ENCODE assay signal across 9 cellular contexts in genomic region chr4:139795915-139796314, GRCh38.
"Had no signal": no experiment of that assay in that cellular context is flagged by ENCODE, and none has a peak within 500 bp of the region (broad histone marks: within the 10 kb centered on the region; RNA-seq: fewer than 3 reads in every experiment).

No MANE protein-coding gene starts in this region.

- DNase-seq: activated naive CD8-positive, alpha-beta T cell treated with anti-CD3 and anti-CD28 coated beads for 36 hours; foreskin keratinocyte; right lobe of liver; stimulated activated naive CD8-positive, alpha-beta T cell treated with anti-CD3 and anti-CD28 coated beads, Interleukin-15, Interleukin-2, amounts not matched to agents 100 U/mL and 50 U/mL, for 24 hours had no signal

- H3K36me3 ChIP-seq: ascending aorta, right lobe of liver, suprapubic skin had no signal

- H3K9me3 Mint-ChIP-seq: activated naive CD8-positive, alpha-beta T cell treated with anti-CD3 and anti-CD28 coated beads for 36 hours; activated T-helper 1 cell treated with anti-CD3 and anti-CD28 coated beads, Interleukin-12 subunit alpha, Interleukin-12 subunit beta, Interleukin-2, Interleukin-4 antibody, amounts not matched to agents 30 ng/mL and 10 ng/mL and 1 ng/mL, durations not matched to agents 14 hours and 24 hours and 36 hours; neural crest cell had no signal

- ATAC-seq: foreskin keratinocyte; right lobe of liver; stimulated activated naive CD8-positive, alpha-beta T cell treated with anti-CD3 and anti-CD28 coated beads, Interleukin-15, Interleukin-2, amounts not matched to agents 100 U/mL and 50 U/mL, for 24 hours had no signal

- H3K27me3 ChIP-seq: ascending aorta, right lobe of liver, suprapubic skin had no signal

- H3K4me1 Mint-ChIP-seq: activated naive CD8-positive, alpha-beta T cell treated with anti-CD3 and anti-CD28 coated beads for 36 hours had no signal

- H3K27ac Mint-ChIP-seq: activated naive CD8-positive, alpha-beta T cell treated with anti-CD3 and anti-CD28 coated beads for 36 hours; activated T-helper 1 cell treated with anti-CD3 and anti-CD28 coated beads, Interleukin-12 subunit alpha, Interleukin-12 subunit beta, Interleukin-2, Interleukin-4 antibody, amounts not matched to agents 30 ng/mL and 10 ng/mL and 1 ng/mL, durations not matched to agents 14 hours and 24 hours and 36 hours; type B pancreatic cell had no signal

- H3K27me3 Mint-ChIP-seq: activated naive CD8-positive, alpha-beta T cell treated with anti-CD3 and anti-CD28 coated beads for 36 hours; type B pancreatic cell had no signal

- H3K4me3 Mint-ChIP-seq: activated naive CD8-positive, alpha-beta T cell treated with anti-CD3 and anti-CD28 coated beads for 36 hours; activated T-helper 1 cell treated with anti-CD3 and anti-CD28 coated beads, Interleukin-12 subunit alpha, Interleukin-12 subunit beta, Interleukin-2, Interleukin-4 antibody, amounts not matched to agents 30 ng/mL and 10 ng/mL and 1 ng/mL, durations not matched to agents 14 hours and 24 hours and 36 hours; neural crest cell; type B pancreatic cell had no signal

- H3K27ac ChIP-seq: ascending aorta, foreskin keratinocyte, right lobe of liver, suprapubic skin had no signal

- H3K4me1 ChIP-seq: ascending aorta, foreskin keratinocyte, right lobe of liver had no signal

- H3K36me3 Mint-ChIP-seq: activated naive CD8-positive, alpha-beta T cell treated with anti-CD3 and anti-CD28 coated beads for 36 hours; type B pancreatic cell had no signal

- H3K9me3 ChIP-seq: ascending aorta, right lobe of liver, suprapubic skin had no signal

- H3K4me3 ChIP-seq: ascending aorta, right lobe of liver, suprapubic skin had no signal
